Comparison of ENCODE assay signal across 21 cellular contexts in genomic region chr1:37705399-37705798, GRCh38. TPM values are rescaled to one million over a fixed set of nuclear protein-coding genes. Genes with fewer than 3 reads are reported as not detected.
"Had no signal": no experiment of that assay in that cellular context is flagged by ENCODE, and none has a peak within 500 bp of the region (broad histone marks: within the 10 kb centered on the region; RNA-seq: fewer than 3 reads in every experiment).

No MANE protein-coding gene starts in this region.

- H3K4me3 Mint-ChIP-seq: activated CD4-positive, alpha-beta T cell treated with anti-CD3 and anti-CD28 coated beads for 36 hours; activated CD8-positive, alpha-beta T cell treated with anti-CD3 and anti-CD28 coated beads, Interleukin-2, amount 10 ng/mL, durations not matched to agents 7 days and 5 days; activated naive CD8-positive, alpha-beta T cell treated with anti-CD3 and anti-CD28 coated beads for 36 hours; effector memory CD8-positive, alpha-beta T cell; natural killer cell treated with Interleukin-12 subunit alpha and Interleukin-12 subunit beta and Interleukin-15 and Interleukin-18, amount 100 ng/mL, for 72 hours; T-cell; WTC11 had no signal

- ATAC-seq: activated CD4-positive, alpha-beta T cell treated with anti-CD3 and anti-CD28 coated beads for 36 hours; activated CD8-positive, alpha-beta T cell treated with anti-CD3 and anti-CD28 coated beads, Interleukin-2, amount 10 ng/mL, durations not matched to agents 7 days and 5 days; effector memory CD8-positive, alpha-beta T cell; foreskin keratinocyte; lower lobe of right lung; natural killer cell treated with Interleukin-12 subunit alpha and Interleukin-12 subunit beta and Interleukin-15 and Interleukin-18, amount 100 ng/mL, for 72 hours; stimulated activated naive CD8-positive, alpha-beta T cell treated with anti-CD3 and anti-CD28 coated beads, Interleukin-15, Interleukin-2, amounts not matched to agents 100 U/mL and 50 U/mL, for 24 hours; T-cell; WTC11 had no signal

- H3K36me3 ChIP-seq: lower lobe of right lung, transverse colon had no signal

- H3K4me1 Mint-ChIP-seq: activated CD4-positive, alpha-beta T cell treated with anti-CD3 and anti-CD28 coated beads for 36 hours; activated naive CD8-positive, alpha-beta T cell treated with anti-CD3 and anti-CD28 coated beads for 36 hours; T-cell; WTC11 had no signal

- H3K27me3 Mint-ChIP-seq: activated CD4-positive, alpha-beta T cell treated with anti-CD3 and anti-CD28 coated beads for 36 hours; activated naive CD8-positive, alpha-beta T cell treated with anti-CD3 and anti-CD28 coated beads for 36 hours; effector memory CD8-positive, alpha-beta T cell; natural killer cell treated with Interleukin-12 subunit alpha and Interleukin-12 subunit beta and Interleukin-15 and Interleukin-18, amount 100 ng/mL, for 72 hours; T-cell had no signal

- H3K9me3 Mint-ChIP-seq: activated naive CD8-positive, alpha-beta T cell treated with anti-CD3 and anti-CD28 coated beads for 36 hours; effector memory CD8-positive, alpha-beta T cell; natural killer cell treated with Interleukin-12 subunit alpha and Interleukin-12 subunit beta and Interleukin-15 and Interleukin-18, amount 100 ng/mL, for 72 hours; T-cell; WTC11 had no signal

- DNase-seq: activated CD4-positive, alpha-beta T cell treated with anti-CD3 and anti-CD28 coated beads for 36 hours; activated CD8-positive, alpha-beta memory T cell treated with anti-CD3 and anti-CD28 coated beads, Interleukin-2, amount 50 U/mL, for 48 hours; activated CD8-positive, alpha-beta T cell treated with anti-CD3 and anti-CD28 coated beads, Interleukin-2, amount 10 ng/mL, durations not matched to agents 7 days and 5 days; activated naive CD8-positive, alpha-beta T cell treated with anti-CD3 and anti-CD28 coated beads for 36 hours; amniotic stem cell; dermis blood vessel endothelial cell; effector memory CD8-positive, alpha-beta T cell; esophagus squamous epithelium; foreskin keratinocyte; hippocampal formation; lower lobe of right lung; spleen; stimulated activated CD4-positive, alpha-beta T cell treated with anti-CD3 and anti-CD28 coated beads, Interleukin-1b, Interleukin-23, amount 100 ng/mL, for 48 hours; stimulated activated naive CD8-positive, alpha-beta T cell treated with anti-CD3 and anti-CD28 coated beads, Interleukin-15, Interleukin-2, amounts not matched to agents 100 U/mL and 50 U/mL, for 24 hours; substantia nigra; T-cell; transverse colon had no signal

- H3K4me3 ChIP-seq: cardiac muscle cell, esophagus squamous epithelium, lower lobe of right lung, spleen, transverse colon had no signal

- H3K27ac ChIP-seq: cardiac muscle cell, esophagus squamous epithelium, foreskin keratinocyte, lower lobe of right lung, spleen, transverse colon had no signal

- H3K4me1 ChIP-seq: esophagus squamous epithelium, foreskin keratinocyte, lower lobe of right lung, spleen, transverse colon had no signal

- H3K9me3 ChIP-seq: esophagus squamous epithelium, lower lobe of right lung, spleen, transverse colon had no signal

- H3K27me3 ChIP-seq: cardiac muscle cell, esophagus squamous epithelium, foreskin keratinocyte, spleen, transverse colon had no signal

- H3K27ac Mint-ChIP-seq: activated CD4-positive, alpha-beta T cell treated with anti-CD3 and anti-CD28 coated beads for 36 hours; activated CD8-positive, alpha-beta T cell treated with anti-CD3 and anti-CD28 coated beads, Interleukin-2, amount 10 ng/mL, durations not matched to agents 7 days and 5 days; activated naive CD8-positive, alpha-beta T cell treated with anti-CD3 and anti-CD28 coated beads for 36 hours; effector memory CD8-positive, alpha-beta T cell; natural killer cell treated with Interleukin-12 subunit alpha and Interleukin-12 subunit beta and Interleukin-15 and Interleukin-18, amount 100 ng/mL, for 72 hours; T-cell; WTC11 had no signal

RNA-seq across cellular contexts. Expression of gene EPHA10, which starts 59.5 kb away (rescaled TPM):
- total RNA-seq: activated CD8-positive, alpha-beta T cell treated with anti-CD3 and anti-CD28 coated beads, Interleukin-2, amount 10 ng/mL, durations not matched to agents 7 days and 5 days; activated naive CD8-positive, alpha-beta T cell treated with anti-CD3 and anti-CD28 coated beads for 36 hours; cardiac muscle cell; dermis blood vessel endothelial cell; foreskin keratinocyte; mesenteric fat pad; natural killer cell treated with Interleukin-12 subunit alpha and Interleukin-12 subunit beta and Interleukin-15 and Interleukin-18, amount 100 ng/mL, for 72 hours had no signal
- polyA plus RNA-seq: foreskin keratinocyte had no signal
